ENCODE assay signal across 9 cellular contexts in the genomic region with DNA sequence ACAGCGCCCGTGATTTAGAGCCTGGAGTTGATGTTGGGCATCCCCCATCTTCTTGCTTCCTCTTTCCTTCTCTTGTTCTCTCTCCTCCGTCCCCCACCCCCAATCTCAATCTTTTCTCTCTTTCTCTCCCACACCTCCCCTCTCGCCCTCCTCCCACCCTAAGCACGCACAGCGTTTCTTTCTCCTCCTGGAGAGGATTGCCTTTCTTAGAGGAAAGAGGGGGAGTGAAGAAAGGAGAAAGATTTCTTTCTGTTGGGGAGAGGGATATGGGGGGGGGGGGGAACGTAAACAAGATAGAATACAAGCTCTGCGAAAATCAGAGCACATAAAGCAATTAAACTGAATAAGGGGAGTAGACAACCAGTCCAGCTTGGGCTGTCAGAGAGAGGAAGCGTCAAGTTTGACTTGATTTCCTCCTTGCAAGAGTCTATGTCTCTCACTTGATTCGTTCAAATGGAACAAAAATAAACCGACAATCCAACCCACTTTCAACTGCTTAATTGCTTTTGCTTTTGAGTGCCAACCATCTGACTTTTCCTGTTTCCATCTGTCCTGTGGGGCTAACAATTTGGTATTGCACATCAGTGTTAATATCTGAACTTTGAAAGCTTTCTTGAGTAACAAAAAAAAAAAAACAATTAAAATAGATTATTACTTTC. TPM values are rescaled to one million over a fixed set of nuclear protein-coding genes. Genes with fewer than 3 reads are reported as not detected.
A peak's percentile ranks its signal among the peaks of the same experiment; 100 is the strongest.
DNase-seq lines count a peak whose midpoint lies in the region; FAIRE-seq and TF ChIP-seq lines count a peak whose summit lies in the region.
"Had no signal": no experiment of that assay in that cellular context is flagged by ENCODE, and none has a peak within 500 bp of the region (broad histone marks: within the 10 kb centered on the region; RNA-seq: fewer than 3 reads in every experiment).

No MANE protein-coding gene starts in this region.

- H3K4me1 ChIP-seq in endodermal cell (ENCODE audit: control insufficient read depth, insufficient read depth, low read length) = no peaks in the 10 kb centered on the region
- H3K4me1 ChIP-seq in effector memory CD4-positive, alpha-beta T cell (ENCODE audit: control insufficient read depth, insufficient read depth, low read length, poor library complexity, severe bottlenecking) = no peaks in the 10 kb centered on the region

- H3K9me3 Mint-ChIP-seq in endodermal cell = no peaks in the 10 kb centered on the region
- no peaks in the 10 kb centered on the region for H3K9me3 Mint-ChIP-seq in progenitor cell of endocrine pancreas (ENCODE audit: low read depth)

- no peak for FAIRE-seq in GM12892 (lab: Jason Lieb, UNC)

- H3K27me3 Mint-ChIP-seq in endodermal cell (ENCODE audit: insufficient read depth) (peaks cover 20% of the 10 kb centered on the region), progenitor cell of endocrine pancreas (peaks cover 58% of the 10 kb centered on the region)

- WGBS in endodermal cell (ENCODE audit: insufficient coverage in 1 of 2, insufficient read length in 1 of 2), 2 experiments = 8 to 15% methylated on average over 4 to 7 of the region's 11 CpGs

- peak overlapping the region; percentile 84 for H3K4me3 ChIP-seq in endodermal cell (ENCODE audit: low read length)
- H3K4me3 ChIP-seq in effector memory CD4-positive, alpha-beta T cell (ENCODE audit: insufficient read depth, low read depth, low read length, poor library complexity, severe bottlenecking) = no peak overlapping the region

- no peaks in the 10 kb centered on the region for H3K9me3 ChIP-seq in endodermal cell (ENCODE audit: control insufficient read depth, low read length)
- H3K9me3 ChIP-seq in effector memory CD4-positive, alpha-beta T cell (ENCODE audit: control insufficient read depth, low read length) = no peaks in the 10 kb centered on the region

- peak; percentile 19 for DNase-seq in ELR (ENCODE audit: low read depth)
- DNase-seq in NCI-H446 treated with DMSO at 0.1 percent for 48 hours (lab: John Stamatoyannopoulos, UW) = peak; percentile 72
- no peak for DNase-seq in endodermal cell
- no peak for DNase-seq in progenitor cell of endocrine pancreas (ENCODE audit: low spot score, unreplicated experiment)
- DNase-seq in effector memory CD4-positive, alpha-beta T cell = no peak
- DNase-seq in RPMI8226 = no peak
- DNase-seq in mucosa of gallbladder (ENCODE audit: low spot score) = no peak
- DNase-seq in GM12892 (ENCODE audit: insufficient read length) = no peak
- DNase-seq: stimulated activated CD4-positive, alpha-beta T cell treated with anti-CD3 and anti-CD28 coated beads, Interleukin-1b, Interleukin-23, amount 100 ng/mL, for 48 hours had no signal

- H3K9ac ChIP-seq in endodermal cell (ENCODE audit: extremely low read depth, low read length, poor library complexity, severe bottlenecking) = no peak overlapping the region

- H3K36me3 ChIP-seq in endodermal cell (ENCODE audit: control insufficient read depth, insufficient read depth, low read length) = no peaks in the 10 kb centered on the region
- H3K36me3 ChIP-seq in effector memory CD4-positive, alpha-beta T cell (ENCODE audit: control insufficient read depth, insufficient read depth, low read length) = no peaks in the 10 kb centered on the region

- H3K4me3 Mint-ChIP-seq in endodermal cell (peak overlapping the region; percentile 84), progenitor cell of endocrine pancreas (ENCODE audit: low read depth) (peak overlapping the region; percentile 60)

- H3K36me3 Mint-ChIP-seq in endodermal cell (ENCODE audit: low read depth) = no peaks in the 10 kb centered on the region
- no peaks in the 10 kb centered on the region for H3K36me3 Mint-ChIP-seq in progenitor cell of endocrine pancreas (ENCODE audit: insufficient read depth)

- H3K4me1 Mint-ChIP-seq in endodermal cell = no peaks in the 10 kb centered on the region
- H3K4me1 Mint-ChIP-seq in progenitor cell of endocrine pancreas (ENCODE audit: low read depth) = peaks cover 12% of the 10 kb centered on the region

- H3K27ac Mint-ChIP-seq in endodermal cell = no peak overlapping the region
- peak overlapping the region; percentile 82 for H3K27ac Mint-ChIP-seq in progenitor cell of endocrine pancreas

- H3K27me3 ChIP-seq in endodermal cell (ENCODE audit: control insufficient read depth, insufficient read depth, low read length, poor library complexity, severe bottlenecking) = peaks cover 23% of the 10 kb centered on the region
- H3K27me3 ChIP-seq in effector memory CD4-positive, alpha-beta T cell (replicated peaks; ENCODE audit: control insufficient read depth, insufficient read depth, low read length, poor library complexity, severe bottlenecking) = no peaks in the 10 kb centered on the region

- H3K27ac ChIP-seq in endodermal cell (ENCODE audit: low read depth, low read length) = no peak overlapping the region
- no peak overlapping the region for H3K27ac ChIP-seq in effector memory CD4-positive, alpha-beta T cell (ENCODE audit: insufficient read depth, low read length, poor library complexity, severe bottlenecking)

- no peak for TF ChIP-seq POLR2A in GM12892 (IDR thresholded peaks at IDR 0.05; ENCODE audit: low read depth, low read length)

- TF ChIP-seq CTCF in endodermal cell (conservative IDR thresholded peaks at IDR 0.05) (no peak), progenitor cell of endocrine pancreas (IDR thresholded peaks at IDR 0.05; ENCODE audit: unreplicated experiment) (no peak)

RNA-seq across cellular contexts. Expression of a gene that starts 0.9 kb away (rescaled TPM):
- 10 to 100 TPM in 1 of 2 donors, 1 to 10 TPM in 1; 6.8 to 10.7 TPM for total RNA-seq in endodermal cell
- polyA plus RNA-seq in endodermal cell (2013, experiment 1 of 2) = 21.1 TPM
- 19.2 TPM for polyA plus RNA-seq in endodermal cell (2013, experiment 2 of 2)
- 4.2 and 4.3 TPM in 2 replicates for total RNA-seq in progenitor cell of endocrine pancreas
- 6.5 TPM for total RNA-seq in mucosa of gallbladder
- polyA plus RNA-seq in GM12892 (2012; ENCODE audit: missing spikeins) = not detected

Comparison
In these comparisons a context has a peak if more than half of its experiments do, and no peak if none do; other contexts are left out.
1. DNase-seq: peak in ELR (single experiment) and NCI-H446 treated with DMSO at 0.1 percent for 48 hours (single experiment); none in endodermal cell (single experiment), progenitor cell of endocrine pancreas (single experiment), effector memory CD4-positive, alpha-beta T cell (0 of 3), RPMI8226 (single experiment), mucosa of gallbladder (single experiment) and GM12892 (single experiment).